Comparison of ENCODE assay signal across 1 cellular context in the genomic region with DNA sequence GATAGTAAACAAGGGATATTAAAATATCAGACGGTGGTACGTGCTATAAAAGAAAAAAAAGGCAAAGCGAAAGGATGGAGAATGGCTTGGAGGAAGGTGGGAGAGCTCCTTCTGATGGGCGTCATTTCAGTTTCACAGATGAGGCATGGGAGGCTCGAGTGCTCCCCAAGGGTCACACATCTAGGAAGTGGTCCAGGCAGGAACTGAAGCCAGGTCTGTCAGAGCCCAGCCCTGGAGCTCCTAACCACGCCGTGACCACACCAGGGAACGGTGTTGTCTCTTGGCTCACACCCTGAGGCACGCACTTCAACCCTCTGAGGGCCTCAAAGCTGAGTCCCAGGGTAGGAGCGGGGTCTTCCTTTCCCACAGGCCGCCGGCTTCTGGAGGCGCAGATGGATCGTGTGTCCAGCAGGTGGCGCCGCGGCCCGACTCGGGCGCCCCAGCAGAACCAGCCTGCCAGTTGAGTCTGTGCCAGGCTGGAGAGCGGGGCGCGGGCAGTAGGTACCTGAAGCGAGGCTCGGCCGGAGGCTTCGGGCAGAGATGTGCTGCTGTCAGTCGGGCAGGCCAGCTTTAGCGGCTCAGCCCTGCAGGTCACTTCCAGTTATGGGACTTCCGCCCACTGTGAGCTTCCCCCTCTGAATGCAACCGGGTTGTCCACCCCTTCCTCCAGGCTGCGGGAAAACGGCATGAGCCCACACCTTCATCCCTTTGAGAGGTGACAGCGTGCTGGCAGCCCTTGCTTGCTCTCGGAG.
TF ChIP-seq lines count a peak whose summit lies in the region.

No MANE protein-coding gene starts in this region.

TF ChIP-seq in SK-N-SH, 30 proteins besides CTCF, POLR2A, EP300 and RAD21 (continued from another document):
- TF ChIP-seq IRF3 (IDR thresholded peaks at IDR 0.05; ENCODE audit: low read depth, low read length) (no peak), MXI1 (IDR thresholded peaks at IDR 0.05; ENCODE audit: low read depth, low read length) (peak; percentile 78), RFX5 (IDR thresholded peaks at IDR 0.05; ENCODE audit: low read length) (no peak), REST (IDR thresholded peaks at IDR 0.05; ENCODE audit: low read depth, low read length) (no peak), NFIC (IDR thresholded peaks at IDR 0.05; ENCODE audit: borderline replicate concordance) (peak; percentile 81), GATA2 (CRISPR knock-in tag; IDR thresholded peaks at IDR 0.05) (no peak), SIN3A (IDR thresholded peaks at IDR 0.05; ENCODE audit: borderline replicate concordance, low read depth, low read length) (peak; percentile 35; the same call in 1 of the 2 replicates)
- TF ChIP-seq, protein P1, sequence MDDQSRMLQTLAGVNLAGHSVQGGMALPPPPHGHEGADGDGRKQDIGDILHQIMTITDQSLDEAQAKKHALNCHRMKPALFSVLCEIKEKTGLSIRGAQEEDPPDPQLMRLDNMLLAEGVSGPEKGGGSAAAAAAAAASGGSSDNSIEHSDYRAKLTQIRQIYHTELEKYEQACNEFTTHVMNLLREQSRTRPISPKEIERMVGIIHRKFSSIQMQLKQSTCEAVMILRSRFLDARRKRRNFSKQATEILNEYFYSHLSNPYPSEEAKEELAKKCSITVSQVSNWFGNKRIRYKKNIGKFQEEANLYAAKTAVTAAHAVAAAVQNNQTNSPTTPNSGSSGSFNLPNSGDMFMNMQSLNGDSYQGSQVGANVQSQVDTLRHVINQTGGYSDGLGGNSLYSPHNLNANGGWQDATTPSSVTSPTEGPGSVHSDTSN (IDR thresholded peaks at IDR 0.05): no peak
- TF ChIP-seq, protein P2, sequence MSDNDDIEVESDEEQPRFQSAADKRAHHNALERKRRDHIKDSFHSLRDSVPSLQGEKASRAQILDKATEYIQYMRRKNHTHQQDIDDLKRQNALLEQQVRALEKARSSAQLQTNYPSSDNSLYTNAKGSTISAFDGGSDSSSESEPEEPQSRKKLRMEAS (IDR thresholded peaks at IDR 0.05; ENCODE audit: low read depth): no peak; the same call in 1 of the 2 replicates
